Comparison of ENCODE assay signal across 8 cellular contexts in the genomic region with DNA sequence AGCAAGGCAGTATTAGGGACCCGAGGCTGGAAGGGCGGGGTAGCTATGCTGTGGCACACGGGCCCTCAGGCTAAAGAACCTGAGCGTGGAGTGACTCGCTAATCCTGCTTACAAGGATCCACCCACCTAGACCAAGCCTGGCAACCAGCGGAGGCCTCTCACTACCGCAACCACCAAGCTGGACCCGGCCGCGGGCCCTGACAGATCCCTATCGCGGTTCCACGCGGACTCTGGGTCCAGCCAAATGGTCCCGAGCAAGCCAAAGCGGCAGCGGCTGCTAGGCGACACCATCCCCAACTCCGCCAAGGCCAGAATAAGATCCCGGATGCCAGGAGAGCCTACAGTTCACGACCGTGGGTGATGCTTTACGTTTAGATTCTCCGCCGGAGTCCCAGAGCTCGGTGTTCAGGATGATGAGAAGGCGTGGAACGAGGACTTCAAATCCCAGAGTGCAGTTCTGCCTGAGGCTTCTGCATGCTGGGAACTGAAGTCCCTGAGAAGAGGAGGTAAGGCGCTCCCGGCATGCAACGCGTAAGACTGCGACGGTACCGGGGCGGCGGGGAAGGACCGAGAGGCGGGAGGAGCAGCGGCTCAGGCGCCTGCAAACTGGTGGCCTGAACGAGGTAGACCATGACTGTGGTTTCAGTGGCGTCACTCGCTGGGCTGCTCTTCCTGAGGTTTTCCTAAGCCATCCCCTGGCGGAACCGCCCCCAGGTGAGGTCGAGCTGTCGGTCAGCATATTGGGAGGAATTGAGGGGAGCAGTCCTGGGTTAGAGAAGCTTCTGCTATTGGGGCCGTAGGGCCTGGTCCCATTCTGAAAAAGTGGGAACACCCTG.
A peak's percentile ranks its signal among the peaks of the same experiment; 100 is the strongest.
DNase-seq lines count a peak whose midpoint lies in the region; ATAC-seq and TF ChIP-seq lines count a peak whose summit lies in the region.

A gene with protein sequence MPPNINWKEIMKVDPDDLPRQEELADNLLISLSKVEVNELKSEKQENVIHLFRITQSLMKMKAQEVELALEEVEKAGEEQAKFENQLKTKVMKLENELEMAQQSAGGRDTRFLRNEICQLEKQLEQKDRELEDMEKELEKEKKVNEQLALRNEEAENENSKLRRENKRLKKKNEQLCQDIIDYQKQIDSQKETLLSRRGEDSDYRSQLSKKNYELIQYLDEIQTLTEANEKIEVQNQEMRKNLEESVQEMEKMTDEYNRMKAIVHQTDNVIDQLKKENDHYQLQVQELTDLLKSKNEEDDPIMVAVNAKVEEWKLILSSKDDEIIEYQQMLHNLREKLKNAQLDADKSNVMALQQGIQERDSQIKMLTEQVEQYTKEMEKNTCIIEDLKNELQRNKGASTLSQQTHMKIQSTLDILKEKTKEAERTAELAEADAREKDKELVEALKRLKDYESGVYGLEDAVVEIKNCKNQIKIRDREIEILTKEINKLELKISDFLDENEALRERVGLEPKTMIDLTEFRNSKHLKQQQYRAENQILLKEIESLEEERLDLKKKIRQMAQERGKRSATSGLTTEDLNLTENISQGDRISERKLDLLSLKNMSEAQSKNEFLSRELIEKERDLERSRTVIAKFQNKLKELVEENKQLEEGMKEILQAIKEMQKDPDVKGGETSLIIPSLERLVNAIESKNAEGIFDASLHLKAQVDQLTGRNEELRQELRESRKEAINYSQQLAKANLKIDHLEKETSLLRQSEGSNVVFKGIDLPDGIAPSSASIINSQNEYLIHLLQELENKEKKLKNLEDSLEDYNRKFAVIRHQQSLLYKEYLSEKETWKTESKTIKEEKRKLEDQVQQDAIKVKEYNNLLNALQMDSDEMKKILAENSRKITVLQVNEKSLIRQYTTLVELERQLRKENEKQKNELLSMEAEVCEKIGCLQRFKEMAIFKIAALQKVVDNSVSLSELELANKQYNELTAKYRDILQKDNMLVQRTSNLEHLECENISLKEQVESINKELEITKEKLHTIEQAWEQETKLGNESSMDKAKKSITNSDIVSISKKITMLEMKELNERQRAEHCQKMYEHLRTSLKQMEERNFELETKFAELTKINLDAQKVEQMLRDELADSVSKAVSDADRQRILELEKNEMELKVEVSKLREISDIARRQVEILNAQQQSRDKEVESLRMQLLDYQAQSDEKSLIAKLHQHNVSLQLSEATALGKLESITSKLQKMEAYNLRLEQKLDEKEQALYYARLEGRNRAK (N-terminal part only) (minus strand): TSS at position 315 of the 836 bp plus-strand sequence. CDS start 781 bp downstream, outside the sequence.
Gene TMTC3, plus strand, starts transcription at position 534 of the 836 bp plus-strand sequence. CDS start 6,009 bp downstream, outside the sequence.

- H3K27ac ChIP-seq in C4-2B, result peak within 1 kb of the TSS; percentile 76

- TF ChIP-seq CTCF in C4-2B (conservative IDR thresholded peaks at IDR 0.05), result no peak

- ATAC-seq in GM19372 (IDR thresholded peaks at IDR 0.05; ENCODE audit: low read depth, unreplicated experiment), result peak; percentile 93
- ATAC-seq in HG03521 (IDR thresholded peaks at IDR 0.05; ENCODE audit: unreplicated experiment), result peak; percentile 95

- DNase-seq in NCI-H69 (lab: John Stamatoyannopoulos, UW), result peak; percentile 100
- DNase-seq in activated CD4-positive, alpha-beta T cell treated with anti-CD3 and anti-CD28 coated beads, Interleukin-2, amount 50 U/mL, for 1 hour, result peak; percentile 89
- DNase-seq in dedifferentiated amniotic fluid mesenchymal stem cell (ENCODE audit: extremely low spot score), result peak; percentile 99
- peak; percentile 100 for DNase-seq in left kidney (ENCODE audit: low read depth, low spot score)
- DNase-seq in stimulated activated CD4-positive, alpha-beta T cell treated with anti-CD3 and anti-CD28 coated beads, Interleukin-1b, Interleukin-23, amount 100 ng/mL, for 48 hours, result peak; percentile 95

Comparison
In these comparisons a context has a peak if more than half of its experiments do, and no peak if none do; other contexts are left out.
1. Peak in every context shown above with its lines: DNase-seq, ATAC-seq and H3K27ac ChIP-seq.